In the genomic region with DNA sequence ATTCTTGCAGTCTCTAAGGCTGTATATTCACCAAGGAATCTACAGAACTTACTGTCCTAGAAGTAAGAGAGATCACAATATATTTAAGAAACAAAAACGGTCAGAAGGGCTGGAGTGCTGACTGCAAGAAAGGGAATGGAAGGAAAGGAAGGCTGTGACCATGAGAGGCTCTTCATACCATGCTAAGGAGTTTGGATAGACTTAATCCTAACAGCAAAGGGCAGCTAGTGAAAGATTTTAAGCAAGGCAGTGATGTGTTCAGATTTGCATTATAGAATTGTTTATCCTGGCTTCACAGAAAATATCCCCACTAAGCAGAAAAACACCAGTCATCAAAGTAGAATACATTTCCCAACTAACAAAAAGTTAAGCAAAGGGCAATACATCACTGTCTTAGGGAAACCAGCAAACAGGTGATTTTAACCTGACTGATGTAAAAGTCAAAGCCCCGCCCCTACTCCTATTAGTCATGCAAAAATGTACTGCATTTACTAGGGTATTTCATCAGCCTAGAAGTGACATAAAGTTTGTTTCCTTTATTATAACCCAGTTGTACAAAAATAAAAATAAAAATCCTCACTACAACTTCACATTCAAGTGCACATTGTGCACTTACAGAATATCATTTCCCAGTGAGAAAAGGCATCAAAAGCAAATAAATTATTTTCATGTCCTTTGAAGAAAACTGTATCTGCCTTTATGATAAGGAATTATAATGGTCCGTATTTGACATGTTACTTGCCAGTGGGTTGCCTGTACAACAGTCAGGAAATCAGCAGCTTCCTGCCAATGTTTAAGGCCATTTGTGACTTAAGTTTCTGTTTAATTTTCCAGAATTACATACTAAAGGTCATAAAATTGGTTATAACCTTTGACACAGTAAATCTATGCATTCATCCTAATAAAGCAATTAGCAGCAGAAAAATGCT, we compare ENCODE assay signal across 9 cellular contexts. TPM values are rescaled to one million over a fixed set of nuclear protein-coding genes. Genes with fewer than 3 reads are reported as not detected.
A peak's percentile ranks its signal among the peaks of the same experiment; 100 is the strongest.
DNase-seq lines count a peak whose midpoint lies in the region; ATAC-seq and TF ChIP-seq lines count a peak whose summit lies in the region.
"Had no signal": no experiment of that assay in that cellular context is flagged by ENCODE, and none has a peak within 500 bp of the region (broad histone marks: within the 10 kb centered on the region; RNA-seq: fewer than 3 reads in every experiment).

No MANE protein-coding gene starts in this region.

- peaks cover 0 to 2% of the 10 kb centered on the region in 2 donors for H3K4me1 ChIP-seq in ascending aorta

- H3K27me3 Mint-ChIP-seq in CD4-positive, alpha-beta T cell, result no peaks in the 10 kb centered on the region
- no peaks in the 10 kb centered on the region for H3K27me3 Mint-ChIP-seq in IgD-negative memory B cell
- H3K27me3 Mint-ChIP-seq in activated naive CD4-positive, alpha-beta T cell treated with anti-CD3 and anti-CD28 coated beads, Interleukin-2, amount 50 U/mL, for 24 hours, result no peaks in the 10 kb centered on the region
- H3K27me3 Mint-ChIP-seq in mesothelial cell of epicardium (ENCODE audit: low read depth), result no peaks in the 10 kb centered on the region

- POLR2A ChIA-PET in CD4-positive, alpha-beta T cell (lab: Charles Lee), result interaction anchor here (0.7 to 2.4 kb wide), 7 partner anchors 7 to 75 kb away, joined by 3 to 13 read pairs (median 3); partner anchors contain the start of gene JAK1

- H3K4me1 Mint-ChIP-seq in CD4-positive, alpha-beta T cell (ENCODE audit: low read depth), result peaks cover 89% of the 10 kb centered on the region
- H3K4me1 Mint-ChIP-seq in IgD-negative memory B cell, result peaks cover 67 to 75% (median 70%) of the 10 kb centered on the region in 3 donors
- peaks cover 80% of the 10 kb centered on the region for H3K4me1 Mint-ChIP-seq in activated naive CD4-positive, alpha-beta T cell treated with anti-CD3 and anti-CD28 coated beads, Interleukin-2, amount 50 U/mL, for 24 hours
- H3K4me1 Mint-ChIP-seq in mesothelial cell of epicardium, result peaks cover 20% of the 10 kb centered on the region

- no peak overlapping the region for H3K27ac ChIP-seq in CD4-positive, alpha-beta T cell (ENCODE audit: low read depth, low read length)
- H3K27ac ChIP-seq in ascending aorta, result no peak overlapping the region

- CTCF ChIA-PET in CD4-positive, alpha-beta T cell (lab: Charles Lee), result interaction anchor here (0.7 to 2.0 kb wide), 4 partner anchors 10 to 80 kb away, joined by 3 to 6 read pairs (median 3); no protein-coding TSS in a partner anchor

- TF ChIP-seq CTCF in CD4-positive, alpha-beta T cell (IDR thresholded peaks at IDR 0.05), result no peak
- TF ChIP-seq CTCF in mesothelial cell of epicardium (IDR thresholded peaks at IDR 0.05; ENCODE audit: unreplicated experiment) (no peak), ascending aorta (IDR thresholded peaks at IDR 0.05) (no peak)

- peak overlapping the region; percentile 75 for H3K27ac Mint-ChIP-seq in CD4-positive, alpha-beta T cell
- peak overlapping the region; percentile 0 to 10 (median 1) for H3K27ac Mint-ChIP-seq in IgD-negative memory B cell
- H3K27ac Mint-ChIP-seq in activated naive CD4-positive, alpha-beta T cell treated with anti-CD3 and anti-CD28 coated beads, Interleukin-2, amount 50 U/mL, for 24 hours, result peak overlapping the region; percentile 89
- peak overlapping the region; percentile 19 for H3K27ac Mint-ChIP-seq in mesothelial cell of epicardium

- intact Hi-C loops in CD4-positive, alpha-beta T cell (cut with DNase I, micrococcal nuclease), result loop anchor here in 1 of 2 experiments (1.0 kb wide), 1 partner anchor 7 kb away; no protein-coding TSS in a partner anchor
- intact Hi-C loops in ascending aorta (cut with DNase I), result no loop called here

- H3K27me3 ChIP-seq in CD4-positive, alpha-beta T cell (ENCODE audit: control insufficient read depth, insufficient read depth, low read length), result no peaks in the 10 kb centered on the region
- H3K27me3 ChIP-seq in ascending aorta, result no peaks in the 10 kb centered on the region

- no peak overlapping the region for H3K4me3 ChIP-seq in ascending aorta

- no peaks in the 10 kb centered on the region for H3K9me3 Mint-ChIP-seq in CD4-positive, alpha-beta T cell
- H3K9me3 Mint-ChIP-seq in IgD-negative memory B cell (no peaks in the 10 kb centered on the region), mesothelial cell of epicardium (no peaks in the 10 kb centered on the region)
- no peaks in the 10 kb centered on the region for H3K9me3 Mint-ChIP-seq in activated naive CD4-positive, alpha-beta T cell treated with anti-CD3 and anti-CD28 coated beads, Interleukin-2, amount 50 U/mL, for 24 hours

- H3K36me3 Mint-ChIP-seq in CD4-positive, alpha-beta T cell (ENCODE audit: low read depth), result peaks cover 8% of the 10 kb centered on the region
- H3K36me3 Mint-ChIP-seq in IgD-negative memory B cell (no peaks in the 10 kb centered on the region), mesothelial cell of epicardium (peaks cover 1% of the 10 kb centered on the region)
- no peaks in the 10 kb centered on the region for H3K36me3 Mint-ChIP-seq in activated naive CD4-positive, alpha-beta T cell treated with anti-CD3 and anti-CD28 coated beads, Interleukin-2, amount 50 U/mL, for 24 hours

- no peaks in the 10 kb centered on the region for H3K36me3 ChIP-seq in ascending aorta

- peak in 1 of 10 experiments; percentile 17 for DNase-seq in CD4-positive, alpha-beta T cell
- DNase-seq in mesothelial cell of epicardium (ENCODE audit: low spot score in 2 of 2, unreplicated experiment in 2 of 2), result no peak
- DNase-seq in NCI-H82 (lab: John Stamatoyannopoulos, UW), result no peak
- no peak for DNase-seq in NCI-H748 (lab: John Stamatoyannopoulos, UW; ENCODE audit: unreplicated experiment)
- DNase-seq in ascending aorta (ENCODE audit: low spot score in 2 of 2), result no peak
- DNase-seq: NCI-H774 had no signal

- ATAC-seq in CD4-positive, alpha-beta T cell (ENCODE audit: poor library complexity), result peak; percentile 87
- ATAC-seq in HG02571 (IDR thresholded peaks at IDR 0.05; ENCODE audit: unreplicated experiment), result no peak

- H3K9me3 ChIP-seq in CD4-positive, alpha-beta T cell (ENCODE audit: control insufficient read depth, low read length), result no peaks in the 10 kb centered on the region
- H3K9me3 ChIP-seq in ascending aorta, result no peaks in the 10 kb centered on the region

- peak overlapping the region; percentile 67 for H3K4me3 Mint-ChIP-seq in CD4-positive, alpha-beta T cell
- peak overlapping the region in 2 of 4 donors; percentile 25 to 71 for H3K4me3 Mint-ChIP-seq in IgD-negative memory B cell
- H3K4me3 Mint-ChIP-seq in activated naive CD4-positive, alpha-beta T cell treated with anti-CD3 and anti-CD28 coated beads, Interleukin-2, amount 50 U/mL, for 24 hours, result peak overlapping the region; percentile 71
- no peak overlapping the region for H3K4me3 Mint-ChIP-seq in mesothelial cell of epicardium

RNA-seq across cellular contexts. Expression of gene JAK1, which starts 17.2 kb away (rescaled TPM):
- 100 to 1,000 TPM; 240 to 252 TPM for total RNA-seq in CD4-positive, alpha-beta T cell
- 216 TPM for polyA plus RNA-seq in IgD-negative memory B cell
- total RNA-seq in mesothelial cell of epicardium (62.0 to 65.1 TPM (median 63.2 TPM) in 3 replicates), ascending aorta (53.5 TPM)

Comparison
In these comparisons a context has a peak if more than half of its experiments do, and no peak if none do; other contexts are left out.
1. H3K27ac Mint-ChIP-seq: peak in every context shown above with its lines; median percentile 89 in activated naive CD4-positive, alpha-beta T cell treated with anti-CD3 and anti-CD28 coated beads, Interleukin-2, amount 50 U/mL, for 24 hours; 75 in CD4-positive, alpha-beta T cell; 19 in mesothelial cell of epicardium; 1 in IgD-negative memory B cell.